In genomic region chrX:23694606-23695005, GRCh38 we compare ENCODE assay signal across 9 cellular contexts. TPM values are rescaled to one million over a fixed set of nuclear protein-coding genes. Genes with fewer than 3 reads are reported as not detected.
A peak's percentile ranks its signal among the peaks of the same experiment; 100 is the strongest.
DNase-seq lines count a peak whose midpoint lies in the region; ATAC-seq and TF ChIP-seq lines count a peak whose summit lies in the region.
"Had no signal": no experiment of that assay in that cellular context is flagged by ENCODE, and none has a peak within 500 bp of the region (broad histone marks: within the 10 kb centered on the region; RNA-seq: fewer than 3 reads in every experiment).

No MANE protein-coding gene starts in this region.

- H3K36me3 ChIP-seq in CD4-positive, CD25-positive, alpha-beta regulatory T cell (ENCODE audit: control insufficient read depth, insufficient read depth, low read length): no peaks in the 10 kb centered on the region
- H3K36me3 ChIP-seq in left lung: no peaks in the 10 kb centered on the region

- no peak overlapping the region for H3K27ac Mint-ChIP-seq in CD4-positive, CD25-positive, alpha-beta regulatory T cell
- H3K27ac Mint-ChIP-seq in T-helper 2 cell treated with Interferon-gamma antibody and Interleukin-4, amounts not matched to agents 5 μg/mL and 100 μg/mL, for 36 hours: no peak overlapping the region

- no peak overlapping the region for H3K4me3 Mint-ChIP-seq in CD4-positive, CD25-positive, alpha-beta regulatory T cell
- no peak overlapping the region for H3K4me3 Mint-ChIP-seq in T-helper 2 cell treated with Interferon-gamma antibody and Interleukin-4, amounts not matched to agents 5 μg/mL and 100 μg/mL, for 36 hours

- TF ChIP-seq CTCF in LNCaP clone FGC (IDR thresholded peaks at IDR 0.05; ENCODE audit: control insufficient read depth, extremely low read depth, insufficient read depth) (peak; percentile 65), left lung (IDR thresholded peaks at IDR 0.05) (peak; percentile 24 to 42)

- peak in 1 of 2 donors; percentile 53 for ATAC-seq in CD4-positive, CD25-positive, alpha-beta regulatory T cell (ENCODE audit: low read depth in 2 of 2)
- ATAC-seq in GM18868 (IDR thresholded peaks at IDR 0.05; ENCODE audit: unreplicated experiment) (peak; percentile 72), left lung (peak; percentile 89), HG03457 (IDR thresholded peaks at IDR 0.05; ENCODE audit: unreplicated experiment) (no peak)

- no peak overlapping the region for H3K27ac ChIP-seq in CD4-positive, CD25-positive, alpha-beta regulatory T cell (ENCODE audit: insufficient read depth, low read length, poor library complexity, severe bottlenecking)
- H3K27ac ChIP-seq in left lung: no peak overlapping the region
- H3K27ac ChIP-seq: SK-N-MC had no signal

- no peaks in the 10 kb centered on the region for H3K9me3 Mint-ChIP-seq in CD4-positive, CD25-positive, alpha-beta regulatory T cell
- no peaks in the 10 kb centered on the region for H3K9me3 Mint-ChIP-seq in T-helper 2 cell treated with Interferon-gamma antibody and Interleukin-4, amounts not matched to agents 5 μg/mL and 100 μg/mL, for 36 hours

- no peaks in the 10 kb centered on the region for H3K36me3 Mint-ChIP-seq in CD4-positive, CD25-positive, alpha-beta regulatory T cell
- H3K36me3 Mint-ChIP-seq in T-helper 2 cell treated with Interferon-gamma antibody and Interleukin-4, amounts not matched to agents 5 μg/mL and 100 μg/mL, for 36 hours (ENCODE audit: low read depth): no peaks in the 10 kb centered on the region

- no peak overlapping the region for H3K4me3 ChIP-seq in CD4-positive, CD25-positive, alpha-beta regulatory T cell (ENCODE audit: low read depth, low read length)
- no peak overlapping the region for H3K4me3 ChIP-seq in LNCaP clone FGC (ENCODE audit: low read depth, low read length)
- no peak overlapping the region for H3K4me3 ChIP-seq in left lung
- H3K4me3 ChIP-seq: SK-N-MC had no signal

- H3K4me1 Mint-ChIP-seq in CD4-positive, CD25-positive, alpha-beta regulatory T cell: no peaks in the 10 kb centered on the region
- no peaks in the 10 kb centered on the region for H3K4me1 Mint-ChIP-seq in T-helper 2 cell treated with Interferon-gamma antibody and Interleukin-4, amounts not matched to agents 5 μg/mL and 100 μg/mL, for 36 hours (ENCODE audit: low read depth)

- no peaks in the 10 kb centered on the region for H3K27me3 Mint-ChIP-seq in CD4-positive, CD25-positive, alpha-beta regulatory T cell
- H3K27me3 Mint-ChIP-seq in T-helper 2 cell treated with Interferon-gamma antibody and Interleukin-4, amounts not matched to agents 5 μg/mL and 100 μg/mL, for 36 hours (ENCODE audit: low read depth): no peaks in the 10 kb centered on the region

- H3K27me3 ChIP-seq in CD4-positive, CD25-positive, alpha-beta regulatory T cell (ENCODE audit: control insufficient read depth, insufficient read depth, low read length): no peaks in the 10 kb centered on the region
- no peaks in the 10 kb centered on the region for H3K27me3 ChIP-seq in left lung

- no peaks in the 10 kb centered on the region for H3K4me1 ChIP-seq in CD4-positive, CD25-positive, alpha-beta regulatory T cell (ENCODE audit: control insufficient read depth, insufficient read depth, low read length, poor library complexity, severe bottlenecking)
- no peaks in the 10 kb centered on the region for H3K4me1 ChIP-seq in left lung

- intact Hi-C loops in left lung (cut with DNase I): loop anchor here in 1 of 2 donors (10.0 kb wide), 1 partner anchor 210 kb away; the partner anchor contains the start of genes APOO and CXorf58

- no peaks in the 10 kb centered on the region for H3K9me3 ChIP-seq in CD4-positive, CD25-positive, alpha-beta regulatory T cell (ENCODE audit: control insufficient read depth in 2 of 2, low read length in 2 of 2)
- H3K9me3 ChIP-seq in left lung: no peaks in the 10 kb centered on the region

- DNase-seq in CD4-positive, CD25-positive, alpha-beta regulatory T cell: peak; percentile 19 to 64 (median 37)
- DNase-seq in LNCaP clone FGC (ENCODE audit: low read depth) (peak; percentile 39), cerebellum (ENCODE audit: low spot score) (peak; percentile 32), left lung (peak in 1 of 2 donors; percentile 41)
- peak; percentile 4 for DNase-seq in T-helper 2 cell treated with Interferon-gamma antibody and Interleukin-4, amounts not matched to agents 5 μg/mL and 100 μg/mL, for 36 hours (ENCODE audit: low spot score)
- DNase-seq in stimulated activated CD4-positive, alpha-beta T cell treated with anti-CD3 and anti-CD28 coated beads, TNF-alpha, amount 100 ng/mL, for 4 hours (ENCODE audit: low read depth in 3 of 3): peak in 2 of 3 experiments; percentile 5 to 12

RNA-seq across cellular contexts. Expression of gene PRDX4, which starts 27.3 kb away (rescaled TPM):
- 7.9 TPM for total RNA-seq in CD4-positive, CD25-positive, alpha-beta regulatory T cell
- polyA plus RNA-seq in CD4-positive, CD25-positive, alpha-beta regulatory T cell: 10 to 100 TPM; 42.6 to 58.2 (median 49.2) TPM
- total RNA-seq in cerebellum (38.9 TPM), left lung (100 to 1,000 TPM in 1 of 2 donors, 10 to 100 TPM in 1; 92.8 to 115 TPM)

RNA-seq across cellular contexts. Expression of gene ACOT9, which starts 48.5 kb away (rescaled TPM):
- total RNA-seq in CD4-positive, CD25-positive, alpha-beta regulatory T cell: 51.6 TPM
- polyA plus RNA-seq in CD4-positive, CD25-positive, alpha-beta regulatory T cell: 10 to 100 TPM; 20.0 to 33.0 (median 24.4) TPM
- total RNA-seq in cerebellum (21.7 TPM), left lung (10 to 100 TPM; 43.9 to 52.3 TPM)
